9 cellular contexts compared by ENCODE assay signal in the genomic region with DNA sequence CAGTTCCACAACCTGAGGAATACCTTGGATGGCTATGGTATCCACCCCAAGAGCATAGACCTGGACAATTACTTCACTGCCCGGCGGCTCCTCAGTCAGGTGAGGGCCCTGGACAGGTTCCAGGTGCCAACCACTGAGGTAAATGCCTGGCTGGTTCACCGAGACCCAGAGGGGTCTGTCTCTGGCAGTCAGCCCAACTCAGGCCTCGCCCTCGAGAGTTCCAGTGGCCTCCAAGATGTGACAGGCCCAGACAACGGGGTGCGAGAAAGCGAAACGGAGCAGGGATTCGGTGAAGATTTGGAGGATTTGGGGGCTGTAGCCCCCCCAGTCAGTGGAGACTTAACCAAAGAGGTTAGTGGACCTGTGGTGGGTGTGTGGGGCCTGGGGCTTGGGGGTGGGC. TPM values are rescaled to one million over a fixed set of nuclear protein-coding genes. Genes with fewer than 3 reads are reported as not detected.
A peak's percentile ranks its signal among the peaks of the same experiment; 100 is the strongest.
DNase-seq lines count a peak whose midpoint lies in the region; ATAC-seq and TF ChIP-seq lines count a peak whose summit lies in the region.
"Had no signal": no experiment of that assay in that cellular context is flagged by ENCODE, and none has a peak within 500 bp of the region (broad histone marks: within the 10 kb centered on the region; RNA-seq: fewer than 3 reads in every experiment).

No MANE protein-coding gene starts in this region.

- 74 to 87% methylated on average over 10 of the region's 10 CpGs for WGBS in lung, 2 donors

- H3K27me3 Mint-ChIP-seq in activated T-cell treated with anti-CD3 and anti-CD28 coated beads, Interleukin-2, amount 50 U/mL, for 72 hours (ENCODE audit: low read depth) = no peaks in the 10 kb centered on the region

- H3K4me1 ChIP-seq in lung (ENCODE audit: control insufficient read depth in 2 of 2, insufficient read depth in 2 of 2, low read length in 2 of 2) (peaks cover 33 to 44% of the 10 kb centered on the region in 2 donors), tibial artery (peaks cover 15 to 79% (median 71%) of the 10 kb centered on the region in 4 donors)

- H3K9me3 ChIP-seq in lung (ENCODE audit: control insufficient read depth in 2 of 2, insufficient read depth in 1 of 2, low read length in 1 of 2) = no peaks in the 10 kb centered on the region
- H3K9me3 ChIP-seq in tibial artery = no peaks in the 10 kb centered on the region

- peaks cover 28 to 54% of the 10 kb centered on the region in 2 donors for H3K36me3 Mint-ChIP-seq in activated T-cell treated with anti-CD3 and anti-CD28 coated beads, Interleukin-2, amount 50 U/mL, for 72 hours (ENCODE audit: insufficient read depth in 2 of 2)

- in situ Hi-C loops in brain microvascular endothelial cell (cut with HindIII; ENCODE audit: low pct_ligation_motif_present, low sequenced_read_pairs) = no loop called here

- H3K27ac Mint-ChIP-seq in activated T-cell treated with anti-CD3 and anti-CD28 coated beads, Interleukin-2, amount 50 U/mL, for 72 hours = peak overlapping the region; percentile 77

- H3K27me3 ChIP-seq in brain microvascular endothelial cell (replicated peaks) = no peaks in the 10 kb centered on the region
- H3K27me3 ChIP-seq in lung (ENCODE audit: control insufficient read depth, insufficient read depth) = no peaks in the 10 kb centered on the region
- no peaks in the 10 kb centered on the region for H3K27me3 ChIP-seq in tibial artery

- intact Hi-C loops in tibial artery (cut with DNase I; ENCODE audit: low total_unique reads) = no loop called here

- H3K4me3 ChIP-seq in brain microvascular endothelial cell (ENCODE audit: low read depth, low read length) (no peak overlapping the region), lung (no peak overlapping the region), tibial artery (peak overlapping the region; percentile 78 to 87)

- DNase-seq in activated T-cell treated with anti-CD3 and anti-CD28 coated beads, Interleukin-2, amount 50 U/mL, for 72 hours = no peak
- DNase-seq in activated T-cell treated with anti-CD3 and anti-CD28 coated beads, Interleukin-2, amount 50 U/mL, for 1 hour = no peak
- DNase-seq in brain microvascular endothelial cell (no peak), lung (ENCODE audit: low spot score) (no peak), tibial artery (no peak), SHP77 treated with DMSO at 0.1 percent for 48 hours (lab: John Stamatoyannopoulos, UW) (no peak), EL (no peak)
- no peak for DNase-seq in activated effector memory CD4-positive, alpha-beta T cell treated with anti-CD3 and anti-CD28 coated beads, Interleukin-2, amount 50 U/mL, for 16 hours
- DNase-seq: NCI-H1436 treated with DMSO at 0.1 percent for 48 hours had no signal

- no peaks in the 10 kb centered on the region for H3K9me3 Mint-ChIP-seq in activated T-cell treated with anti-CD3 and anti-CD28 coated beads, Interleukin-2, amount 50 U/mL, for 72 hours

- peak overlapping the region; percentile 85 for H3K4me3 Mint-ChIP-seq in activated T-cell treated with anti-CD3 and anti-CD28 coated beads, Interleukin-2, amount 50 U/mL, for 72 hours

- ATAC-seq in activated T-cell treated with anti-CD3 and anti-CD28 coated beads, Interleukin-2, amount 50 U/mL, for 72 hours (replicated peaks in 1 of 2) = no peak
- ATAC-seq in lung (ENCODE audit: insufficient read depth, low FRiP score) = no peak

- peak overlapping the region; percentile 90 for H3K27ac ChIP-seq in brain microvascular endothelial cell
- peak overlapping the region; percentile 84 to 93 for H3K27ac ChIP-seq in lung (ENCODE audit: low read depth in 1 of 2, low read length in 1 of 2)
- peak overlapping the region; percentile 94 to 95 for H3K27ac ChIP-seq in tibial artery

- TF ChIP-seq CTCF in brain microvascular endothelial cell (IDR thresholded peaks at IDR 0.05; ENCODE audit: low read depth, low read length, missing control alignments) (no peak), lung (IDR thresholded peaks at IDR 0.05; ENCODE audit: control extremely low read depth, extremely low read depth) (no peak), tibial artery (IDR thresholded peaks at IDR 0.05) (no peak)

- H3K36me3 ChIP-seq in brain microvascular endothelial cell (replicated peaks) (peaks cover 20% of the 10 kb centered on the region), lung (ENCODE audit: control insufficient read depth in 2 of 2, insufficient read depth in 2 of 2, low read length in 2 of 2) (peaks cover 0 to 36% of the 10 kb centered on the region in 2 donors), tibial artery (peaks cover 10 to 34% (median 13%) of the 10 kb centered on the region in 3 donors)

- peaks cover 69% of the 10 kb centered on the region for H3K4me1 Mint-ChIP-seq in activated T-cell treated with anti-CD3 and anti-CD28 coated beads, Interleukin-2, amount 50 U/mL, for 72 hours (ENCODE audit: low read depth)

RNA-seq across cellular contexts. Expression of gene NFE2L1, which starts 3.1 kb away (rescaled TPM):
- 100 to 1,000 TPM; 214 to 237 TPM for total RNA-seq in activated T-cell treated with anti-CD3 and anti-CD28 coated beads, Interleukin-2, amount 50 U/mL, for 72 hours
- total RNA-seq in lung = 100 to 1,000 TPM in 1 of 2 donors, 10 to 100 TPM in 1; 75.7 to 135 TPM
- polyA plus RNA-seq in lung = 10 to 100 TPM; 68.8 to 98.4 TPM

RNA-seq across cellular contexts. Expression of gene COPZ2, which starts 13.7 kb away (rescaled TPM):
- 10 to 100 TPM; 11.7 to 14.2 TPM for total RNA-seq in activated T-cell treated with anti-CD3 and anti-CD28 coated beads, Interleukin-2, amount 50 U/mL, for 72 hours
- total RNA-seq in lung = 10 to 100 TPM in 1 of 2 donors, 1 to 10 TPM in 1; 6.8 to 25.5 TPM
- 10 to 100 TPM in 1 of 2 donors, 1 to 10 TPM in 1; 6.2 to 16.4 TPM for polyA plus RNA-seq in lung

RNA-seq across cellular contexts. Expression of gene CBX1, which starts 50.0 kb away (rescaled TPM):
- 10 to 100 TPM; 47.0 to 62.3 TPM for total RNA-seq in activated T-cell treated with anti-CD3 and anti-CD28 coated beads, Interleukin-2, amount 50 U/mL, for 72 hours
- total RNA-seq in lung = 10 to 100 TPM; 28.2 to 43.2 TPM
- 10 to 100 TPM; 17.6 to 29.7 TPM for polyA plus RNA-seq in lung

RNA-seq across cellular contexts. Expression of gene SNX11, which starts 56.3 kb away (rescaled TPM):
- 10 to 100 TPM; 30.5 to 30.6 TPM for total RNA-seq in activated T-cell treated with anti-CD3 and anti-CD28 coated beads, Interleukin-2, amount 50 U/mL, for 72 hours
- total RNA-seq in lung = 10 to 100 TPM; 11.4 to 24.8 TPM
- polyA plus RNA-seq in lung = 10 to 100 TPM; 13.5 to 31.0 TPM

Comparison
In these comparisons a context has a peak if more than half of its experiments do, and no peak if none do; other contexts are left out.
1. H3K4me3 ChIP-seq: peak in tibial artery (2 of 2); none in brain microvascular endothelial cell (single experiment) and lung (single experiment).
2. Peak in every context shown above with its lines, with median percentiles within 50 percentile points of each other: H3K27ac ChIP-seq.